Comparison of ENCODE assay signal across 19 cellular contexts in the genomic region with DNA sequence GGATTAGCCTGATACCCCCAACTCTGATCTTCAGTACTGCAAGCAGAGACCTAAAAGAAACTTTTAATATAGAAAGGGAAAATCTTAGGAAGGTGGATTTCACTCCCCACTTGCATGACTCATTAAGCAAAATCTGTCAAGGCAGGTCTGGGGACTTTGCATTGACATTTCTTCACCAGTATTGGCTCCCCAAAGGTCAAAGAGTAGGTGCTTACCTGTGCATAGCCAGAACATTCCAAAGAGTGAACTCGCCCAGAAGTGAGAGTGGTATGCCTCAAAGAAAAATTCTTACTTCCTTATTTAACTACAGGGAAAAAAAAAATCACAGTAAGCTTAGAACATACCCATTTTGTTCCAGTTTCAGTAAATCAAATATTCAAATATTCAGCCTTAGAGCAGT.
"Had no signal": no experiment of that assay in that cellular context is flagged by ENCODE, and none has a peak within 500 bp of the region (broad histone marks: within the 10 kb centered on the region; RNA-seq: fewer than 3 reads in every experiment).

No MANE protein-coding gene starts in this region.

- H3K9me3 Mint-ChIP-seq: central memory CD8-positive, alpha-beta T cell had no signal

- ATAC-seq: activated CD4-positive, alpha-beta T cell treated with anti-CD3 and anti-CD28 coated beads for 36 hours; activated CD8-positive, alpha-beta T cell treated with anti-CD3 and anti-CD28 coated beads, Interleukin-2, amount 10 ng/mL, durations not matched to agents 7 days and 5 days; stimulated activated naive CD8-positive, alpha-beta T cell treated with anti-CD3 and anti-CD28 coated beads, Interleukin-15, Interleukin-2, amounts not matched to agents 100 U/mL and 50 U/mL, for 24 hours; T-helper 17 cell had no signal

- H3K4me1 Mint-ChIP-seq: activated CD4-positive, alpha-beta T cell treated with anti-CD3 and anti-CD28 coated beads for 36 hours; central memory CD8-positive, alpha-beta T cell; nephron; T-helper 17 cell had no signal

- H3K27ac ChIP-seq: coronary artery had no signal

- H3K27me3 Mint-ChIP-seq: activated CD4-positive, alpha-beta T cell treated with anti-CD3 and anti-CD28 coated beads for 36 hours; activated naive CD8-positive, alpha-beta T cell; central memory CD8-positive, alpha-beta T cell; T-helper 17 cell had no signal

- DNase-seq: activated CD4-positive, alpha-beta T cell treated with anti-CD3 and anti-CD28 coated beads for 36 hours; activated CD8-positive, alpha-beta memory T cell treated with anti-CD3 and anti-CD28 coated beads, Interleukin-2, amount 50 U/mL, for 48 hours; activated CD8-positive, alpha-beta T cell treated with anti-CD3 and anti-CD28 coated beads, Interleukin-2, amount 10 ng/mL, durations not matched to agents 7 days and 5 days; activated gamma-delta T cell treated with Interleukin-2 at 50 U/mL for 16 hours; amniotic stem cell; islet precursor cell; mesendoderm; nucleus accumbens; posterior cingulate gyrus; stimulated activated CD4-positive, alpha-beta T cell treated with anti-CD3 and anti-CD28 coated beads, Interleukin-4, amount 100 ng/mL, for 4 hours; stimulated activated CD8-positive, alpha-beta memory T cell treated with anti-CD3 and anti-CD28 coated beads, Interleukin-4, amount 100 ng/mL, for 48 hours; stimulated activated naive CD8-positive, alpha-beta T cell treated with anti-CD3 and anti-CD28 coated beads, Interleukin-15, Interleukin-2, amounts not matched to agents 100 U/mL and 50 U/mL, for 24 hours; T-helper 17 cell; trophoblast cell had no signal

- H3K4me3 Mint-ChIP-seq: activated CD4-positive, alpha-beta T cell treated with anti-CD3 and anti-CD28 coated beads for 36 hours; activated CD8-positive, alpha-beta T cell treated with anti-CD3 and anti-CD28 coated beads, Interleukin-2, amount 10 ng/mL, durations not matched to agents 7 days and 5 days; activated naive CD8-positive, alpha-beta T cell; central memory CD8-positive, alpha-beta T cell; nephron; T-helper 17 cell had no signal

- H3K4me3 ChIP-seq: coronary artery, skin epidermis had no signal

- H3K27ac Mint-ChIP-seq: activated CD4-positive, alpha-beta T cell treated with anti-CD3 and anti-CD28 coated beads for 36 hours; activated CD8-positive, alpha-beta T cell treated with anti-CD3 and anti-CD28 coated beads, Interleukin-2, amount 10 ng/mL, durations not matched to agents 7 days and 5 days; activated naive CD8-positive, alpha-beta T cell; nephron; T-helper 17 cell had no signal
